In the genomic region with DNA sequence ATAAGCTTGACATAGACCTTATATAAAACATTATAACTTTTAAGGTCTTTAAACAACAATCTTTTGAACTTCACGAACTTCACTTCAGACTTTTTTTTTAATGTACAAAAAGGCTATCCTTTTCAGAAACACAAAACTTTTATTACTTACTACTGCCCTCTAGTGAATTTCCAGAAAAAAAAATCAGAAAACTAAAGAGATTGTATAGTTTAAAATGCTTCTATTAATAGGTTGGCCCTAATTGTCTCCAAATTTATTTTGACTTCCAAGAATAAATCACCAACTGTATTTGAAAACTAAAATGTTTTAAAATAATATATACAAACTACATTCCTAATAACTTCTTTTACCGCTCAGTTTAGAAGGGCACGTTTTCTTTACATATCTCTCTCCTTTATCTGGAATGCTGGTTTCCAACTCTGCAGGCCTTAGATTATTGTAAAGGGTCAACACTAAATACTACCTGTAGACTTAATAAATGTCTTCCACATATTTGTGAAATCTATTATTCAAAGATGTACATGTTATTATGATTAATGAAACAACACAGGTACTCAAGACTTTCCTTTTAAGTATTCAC, we compare ENCODE assay signal across 8 cellular contexts.
DNase-seq lines count a peak whose midpoint lies in the region; ATAC-seq and TF ChIP-seq lines count a peak whose summit lies in the region.

No MANE protein-coding gene starts in this region.

- peak; percentile 19 for DNase-seq in NCI-H2227 treated with DMSO at 0.1 percent for 48 hours (lab: John Stamatoyannopoulos, UW)
- no peak for DNase-seq in NCI-H2227 (lab: John Stamatoyannopoulos, UW; ENCODE audit: unreplicated experiment)
- peak; percentile 64 for DNase-seq in NCI-H1105 treated with DMSO at 0.1 percent for 48 hours (lab: John Stamatoyannopoulos, UW)
- peak; percentile 43 for DNase-seq in cerebellar cortex (ENCODE audit: low spot score)
- no peak for DNase-seq in retinal pigment epithelial cell (ENCODE audit: low read depth)
- DNase-seq in GM19238 (ENCODE audit: insufficient read length, low spot score) = no peak

- H3K4me3 ChIP-seq in retinal pigment epithelial cell (ENCODE audit: low read length) = no peak overlapping the region

- TF ChIP-seq CTCF in retinal pigment epithelial cell (conservative IDR thresholded peaks at IDR 0.05; ENCODE audit: low read depth, low read length) = peak; percentile 12

- no peak for ATAC-seq in GM18873 (IDR thresholded peaks at IDR 0.05; ENCODE audit: low FRiP score, unreplicated experiment)
- no peak for ATAC-seq in GM21381 (IDR thresholded peaks at IDR 0.05; ENCODE audit: unreplicated experiment)

Comparison
In these comparisons a context has a peak if more than half of its experiments do, and no peak if none do; other contexts are left out.
1. DNase-seq: peak in NCI-H2227 treated with DMSO at 0.1 percent for 48 hours (single experiment), NCI-H1105 treated with DMSO at 0.1 percent for 48 hours (single experiment) and cerebellar cortex (single experiment); none in NCI-H2227 (single experiment), retinal pigment epithelial cell (single experiment) and GM19238 (single experiment).